Comparison of ENCODE assay signal across 19 cellular contexts in the genomic region with DNA sequence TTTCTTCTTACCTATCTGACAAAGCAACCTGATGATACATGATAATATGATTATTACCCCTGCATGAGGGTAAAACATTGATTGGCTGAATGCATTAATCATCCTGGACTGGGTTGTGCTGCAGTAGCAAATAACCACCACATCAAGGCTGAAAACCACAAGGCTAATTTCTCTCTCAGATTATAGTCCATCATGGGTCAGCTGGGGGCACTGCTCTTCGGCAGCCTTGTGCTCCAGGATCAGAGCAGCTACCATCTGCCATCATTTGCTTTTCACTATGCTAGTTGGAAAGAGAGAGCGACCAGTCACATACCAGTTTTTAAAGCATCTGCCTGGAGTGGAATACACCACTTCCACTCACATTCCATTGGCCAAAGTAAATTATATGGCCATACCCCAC.
DNase-seq lines count a peak whose midpoint lies in the region; ATAC-seq and TF ChIP-seq lines count a peak whose summit lies in the region.
"Had no signal": no experiment of that assay in that cellular context is flagged by ENCODE, and none has a peak within 500 bp of the region (broad histone marks: within the 10 kb centered on the region; RNA-seq: fewer than 3 reads in every experiment).

No MANE protein-coding gene starts in this region.

- H3K27ac Mint-ChIP-seq in WTC11 (no peak overlapping the region), type B pancreatic cell (no peak overlapping the region)
- H3K27ac Mint-ChIP-seq: H9, T-cell had no signal

- peak; percentile 6 for DNase-seq in NCI-H2171 treated with DMSO at 0.1 percent for 48 hours (lab: John Stamatoyannopoulos, UW)
- no peak for DNase-seq in NCI-H2171 (lab: John Stamatoyannopoulos, UW)
- peak; percentile 19 for DNase-seq in NCI-H524 treated with DMSO at 0.1 percent for 48 hours (lab: John Stamatoyannopoulos, UW)
- DNase-seq in WTC11 (ENCODE audit: low spot score): no peak
- no peak for DNase-seq in type B pancreatic cell (ENCODE audit: extremely low spot score, unreplicated experiment)
- no peak for DNase-seq in anterior cingulate cortex (lab: John Stamatoyannopoulos, UW)
- DNase-seq: 8988T; DMS153; EL; H9; NCI-H1417 treated with DMSO at 0.1 percent for 48 hours; NCI-H2029 treated with DMSO at 0.1 percent for 48 hours; NCI-H526; NK-92 treated with Interleukin-12 subunit alpha and Interleukin-12 subunit beta, amount 100 ng/mL, for 24 hours; SHP77; T-cell had no signal

- ATAC-seq in WTC11: peak; percentile 52
- ATAC-seq in esophagus mucosa: no peak
- ATAC-seq in GM18519 (IDR thresholded peaks at IDR 0.05; ENCODE audit: low FRiP score, unreplicated experiment): no peak
- ATAC-seq: SK-N-SH treated with all-trans-retinoic acid at 6 μM for 48 hours, T-cell had no signal

- CTCF ChIA-PET in WTC11 (lab: Charles Lee): no interaction called here

- no peaks in the 10 kb centered on the region for H3K36me3 Mint-ChIP-seq in WTC11
- H3K36me3 Mint-ChIP-seq in type B pancreatic cell: no peaks in the 10 kb centered on the region
- H3K36me3 Mint-ChIP-seq: T-cell had no signal

- POLR2A ChIA-PET in WTC11 (lab: Charles Lee): no interaction called here

- TF ChIP-seq CTCF in WTC11 (IDR thresholded peaks at IDR 0.05) (no peak), type B pancreatic cell (conservative IDR thresholded peaks at IDR 0.05) (peak; percentile 29)

- H3K9me3 Mint-ChIP-seq in WTC11 (peaks cover 7% of the 10 kb centered on the region), type B pancreatic cell (no peaks in the 10 kb centered on the region)

- no peaks in the 10 kb centered on the region for H3K27me3 Mint-ChIP-seq in WTC11 (ENCODE audit: low read depth)
- H3K27me3 Mint-ChIP-seq in type B pancreatic cell: peaks cover 19% of the 10 kb centered on the region
- H3K27me3 Mint-ChIP-seq: T-cell had no signal

- H3K4me3 Mint-ChIP-seq in WTC11 (no peak overlapping the region), type B pancreatic cell (no peak overlapping the region)
- H3K4me3 Mint-ChIP-seq: H9, T-cell had no signal

- H3K4me1 Mint-ChIP-seq in WTC11 (peaks cover 13% of the 10 kb centered on the region), type B pancreatic cell (ENCODE audit: unreplicated experiment) (peaks cover 26% of the 10 kb centered on the region)
- H3K4me1 Mint-ChIP-seq: T-cell had no signal

TF ChIP-seq in WTC11, 78 proteins besides CTCF, POLR2A, EP300 and RAD21:
- TF ChIP-seq JAZF1 (CRISPR knock-in tag; IDR thresholded peaks at IDR 0.05): no peak

Comparison
In these comparisons a context has a peak if more than half of its experiments do, and no peak if none do; other contexts are left out.
1. DNase-seq: peak in NCI-H2171 treated with DMSO at 0.1 percent for 48 hours (single experiment) and NCI-H524 treated with DMSO at 0.1 percent for 48 hours (single experiment); none in NCI-H2171 (single experiment), WTC11 (single experiment), type B pancreatic cell (single experiment) and anterior cingulate cortex (0 of 58).